Comparison of ENCODE assay signal across 9 cellular contexts in the genomic region with DNA sequence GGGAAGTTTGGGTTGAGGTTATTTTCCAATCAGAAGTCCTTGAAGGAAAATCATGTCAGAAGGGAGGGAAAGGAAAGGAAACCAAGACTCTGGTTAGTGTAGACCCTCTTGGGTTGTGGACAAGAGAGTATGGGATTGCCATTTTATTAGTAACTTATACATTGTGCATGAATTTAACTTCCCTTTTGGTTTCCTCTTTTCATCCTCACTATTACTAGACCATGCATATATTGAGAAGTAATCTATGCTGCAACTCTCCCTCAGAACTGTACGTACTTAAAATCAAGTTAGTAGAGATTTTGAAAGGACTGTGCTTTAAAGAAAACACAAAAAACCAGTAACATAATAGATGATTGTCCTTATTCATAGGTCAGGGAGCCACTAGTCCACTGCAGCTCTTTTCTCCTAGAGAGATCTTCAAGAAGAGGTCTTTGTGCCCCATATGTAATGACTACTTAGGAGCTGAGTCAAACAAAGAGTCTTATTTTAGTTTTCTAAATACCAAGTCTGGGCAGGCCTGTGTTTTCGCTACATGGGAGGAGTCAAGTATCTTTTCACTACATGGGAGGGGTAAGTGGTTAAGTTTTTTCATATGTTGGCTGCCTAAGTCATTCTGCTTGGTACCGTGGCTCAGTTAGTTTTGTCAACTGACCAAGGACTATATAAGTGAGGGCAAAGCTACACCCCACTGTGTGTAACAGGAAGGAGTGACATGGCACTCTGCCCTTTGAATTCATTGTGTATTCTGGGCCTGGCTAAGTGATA. TPM values are rescaled to one million over a fixed set of nuclear protein-coding genes. Genes with fewer than 3 reads are reported as not detected.
DNase-seq lines count a peak whose midpoint lies in the region; ATAC-seq and TF ChIP-seq lines count a peak whose summit lies in the region.
"Had no signal": no experiment of that assay in that cellular context is flagged by ENCODE, and none has a peak within 500 bp of the region (broad histone marks: within the 10 kb centered on the region; RNA-seq: fewer than 3 reads in every experiment).

No MANE protein-coding gene starts in this region.

- no peaks in the 10 kb centered on the region for H3K36me3 ChIP-seq in CD4-positive, alpha-beta memory T cell (ENCODE audit: insufficient read depth, low read length)
- H3K36me3 ChIP-seq in adrenal gland (replicated peaks in 1 of 2): no peaks in the 10 kb centered on the region

- POLR2A ChIA-PET in CD4-positive, alpha-beta memory T cell (lab: Charles Lee; ENCODE audit: partially characterized antibody): no interaction called here

- H3K36me3 Mint-ChIP-seq in CD4-positive, alpha-beta memory T cell: no peaks in the 10 kb centered on the region
- H3K36me3 Mint-ChIP-seq: brain had no signal

- CTCF ChIA-PET in CD4-positive, alpha-beta memory T cell (lab: Charles Lee; ENCODE audit: partially characterized antibody): no interaction called here

- no peak for TF ChIP-seq CTCF in adrenal gland (IDR thresholded peaks at IDR 0.05)

- no peaks in the 10 kb centered on the region for H3K4me1 Mint-ChIP-seq in CD4-positive, alpha-beta memory T cell

- no peaks in the 10 kb centered on the region for H3K9me3 Mint-ChIP-seq in CD4-positive, alpha-beta memory T cell
- H3K9me3 Mint-ChIP-seq: brain had no signal

- H3K27ac ChIP-seq in CD4-positive, alpha-beta memory T cell (ENCODE audit: low read depth, low read length): no peak overlapping the region
- H3K27ac ChIP-seq in adrenal gland: peak overlapping the region in 1 of 5 donors; percentile 58

- no peak overlapping the region for H3K4me3 ChIP-seq in CD4-positive, alpha-beta memory T cell (ENCODE audit: low read length in 2 of 2)
- no peak overlapping the region for H3K4me3 ChIP-seq in adrenal gland

- H3K27ac Mint-ChIP-seq in CD4-positive, alpha-beta memory T cell: no peak overlapping the region

- no peak for TF ChIP-seq POLR2A in adrenal gland (IDR thresholded peaks at IDR 0.05)

- H3K4me1 ChIP-seq in CD4-positive, alpha-beta memory T cell (ENCODE audit: insufficient read depth, low read length): no peaks in the 10 kb centered on the region
- no peaks in the 10 kb centered on the region for H3K4me1 ChIP-seq in adrenal gland (replicated peaks in 1 of 2)

- H3K4me3 Mint-ChIP-seq in CD4-positive, alpha-beta memory T cell: no peak overlapping the region
- H3K4me3 Mint-ChIP-seq: brain had no signal

- peak; percentile 41 for DNase-seq in HPDE6-E6E7 (ENCODE audit: extremely low spot score)
- DNase-seq in left colon: no peak
- no peak for DNase-seq in CD4-positive, alpha-beta memory T cell
- no peak for DNase-seq in adrenal gland
- no peak for DNase-seq in ACHN
- DNase-seq in nucleus accumbens (lab: John Stamatoyannopoulos, UW): no peak

- 65 to 80% (median 75%) methylated on average over 3 of the region's 3 CpGs for WGBS in adrenal gland, 4 donors

- no peaks in the 10 kb centered on the region for H3K27me3 ChIP-seq in CD4-positive, alpha-beta memory T cell (ENCODE audit: insufficient read depth, low read length)
- H3K27me3 ChIP-seq in adrenal gland: no peaks in the 10 kb centered on the region

- no peaks in the 10 kb centered on the region for H3K9me3 ChIP-seq in CD4-positive, alpha-beta memory T cell (ENCODE audit: control insufficient read depth in 1 of 2, low read length in 2 of 2)
- H3K9me3 ChIP-seq in adrenal gland (replicated peaks in 1 of 3): no peaks in the 10 kb centered on the region

- no peaks in the 10 kb centered on the region for H3K27me3 Mint-ChIP-seq in CD4-positive, alpha-beta memory T cell
- H3K27me3 Mint-ChIP-seq: brain had no signal

- ATAC-seq in GM18498 (IDR thresholded peaks at IDR 0.05; ENCODE audit: unreplicated experiment) (peak; percentile 92), GM21526 (IDR thresholded peaks at IDR 0.05; ENCODE audit: low FRiP score, unreplicated experiment) (peak; percentile 92), left colon (peak; percentile 100)

- in situ Hi-C loops in ACHN (cut with HindIII; ENCODE audit: low pct_ligation_motif_present, low pct_unique_long_range_greater_than_20kb, low sequenced_read_pairs): no loop called here

- intact Hi-C loops in left colon (cut with DNase I, micrococcal nuclease) (no loop called here), adrenal gland (cut with DNase I) (no loop called here)
- intact Hi-C loops in CD4-positive, alpha-beta memory T cell (cut with micrococcal nuclease): no loop called here

RNA-seq across cellular contexts. Expression of gene FAM117B, which starts 25.2 kb away (rescaled TPM):
- total RNA-seq in left colon: 10 to 100 TPM; 16.1 to 17.7 TPM
- total RNA-seq in CD4-positive, alpha-beta memory T cell: 10 to 100 TPM; 26.2 to 27.1 TPM
- polyA plus RNA-seq in CD4-positive, alpha-beta memory T cell: 10 to 100 TPM in 1 of 2 donors, 1 to 10 TPM in 1; 4.8 to 11.9 TPM
- total RNA-seq in adrenal gland: 10 to 100 TPM; 14.8 to 48.2 (median 23.9) TPM
- polyA plus RNA-seq in adrenal gland: 10 to 100 TPM in 1 of 3 donors, 1 to 10 TPM in 2; 4.7 to 10.1 (median 6.4) TPM
